In genomic region chr3:172270767-172271166, GRCh38 we compare ENCODE assay signal across 10 cellular contexts.
DNase-seq lines count a peak whose midpoint lies in the region; ATAC-seq, FAIRE-seq and TF ChIP-seq lines count a peak whose summit lies in the region.
"Had no signal": no experiment of that assay in that cellular context is flagged by ENCODE, and none has a peak within 500 bp of the region (broad histone marks: within the 10 kb centered on the region; RNA-seq: fewer than 3 reads in every experiment).

No MANE protein-coding gene starts in this region.

- peak; percentile 93 for FAIRE-seq in GM12891 (lab: Jason Lieb, UNC)

- TF ChIP-seq POLR2A in GM12891 (IDR thresholded peaks at IDR 0.05; ENCODE audit: low read depth, low read length) = no peak

- H3K4me3 ChIP-seq in heart right ventricle = no peak overlapping the region

- H3K27ac ChIP-seq in heart right ventricle (no peak overlapping the region), substantia nigra (ENCODE audit: low read depth, low read length, poor library complexity, severe bottlenecking) (no peak overlapping the region)

- peak; percentile 88 for ATAC-seq in GM19397 (IDR thresholded peaks at IDR 0.05; ENCODE audit: unreplicated experiment)
- ATAC-seq in HG02852 (IDR thresholded peaks at IDR 0.05; ENCODE audit: unreplicated experiment) = peak; percentile 96
- peak; percentile 99 for ATAC-seq in HG03558 (IDR thresholded peaks at IDR 0.05; ENCODE audit: extremely low read depth, unreplicated experiment)
- no peak for ATAC-seq in heart right ventricle
- no peak for ATAC-seq in left lobe of liver

- DNase-seq in GM12891 (ENCODE audit: insufficient read length, low spot score) (peak; percentile 15), heart right ventricle (no peak), substantia nigra (lab: John Stamatoyannopoulos, UW) (no peak), left lobe of liver (ENCODE audit: low spot score) (no peak), islet precursor cell (no peak)
- DNase-seq: activated CD4-positive, alpha-beta T cell treated with anti-CD3 and anti-CD28 coated beads for 1 hour; NCI-H1694 had no signal

- H3K27me3 ChIP-seq in heart right ventricle = no peaks in the 10 kb centered on the region

- H3K9me3 ChIP-seq in heart right ventricle = no peaks in the 10 kb centered on the region

- TF ChIP-seq CTCF in heart right ventricle (IDR thresholded peaks at IDR 0.05) = no peak

- peaks cover 0 to 41% (median 24%) of the 10 kb centered on the region in 9 donors for H3K4me1 ChIP-seq in heart right ventricle

- 91 to 92% methylated on average over 3 of the region's 3 CpGs for WGBS in heart right ventricle, 2 donors

- intact Hi-C loops in heart right ventricle (cut with DNase I) = no loop called here

- peaks cover 0 to 91% (median 15%) of the 10 kb centered on the region in 9 donors for H3K36me3 ChIP-seq in heart right ventricle

TF ChIP-seq in GM12891, 5 proteins besides CTCF, POLR2A, EP300 and RAD21:
- TF ChIP-seq SPI1 (IDR thresholded peaks at IDR 0.05; ENCODE audit: low read depth, low read length) (peak; percentile 99), POU2F2 (IDR thresholded peaks at IDR 0.05; ENCODE audit: low read depth, low read length) (no peak)

Comparison
In these comparisons a context has a peak if more than half of its experiments do, and no peak if none do; other contexts are left out.
1. ATAC-seq: peak in GM19397 (single experiment), HG02852 (single experiment) and HG03558 (single experiment); none in heart right ventricle (0 of 8) and left lobe of liver (single experiment).